ENCODE assay signal across 16 cellular contexts in genomic region chr2:239693330-239693729, GRCh38.
"Had no signal": no experiment of that assay in that cellular context is flagged by ENCODE, and none has a peak within 500 bp of the region (broad histone marks: within the 10 kb centered on the region; RNA-seq: fewer than 3 reads in every experiment).

No MANE protein-coding gene starts in this region.

- H3K4me1 ChIP-seq: prostate gland had no signal

- H3K36me3 Mint-ChIP-seq: activated naive CD4-positive, alpha-beta T cell treated with anti-CD3 and anti-CD28 coated beads, Interleukin-2, amount 50 U/mL, for 24 hours; brain; naive thymus-derived CD4-positive, alpha-beta T cell; stimulated activated memory B cell treated with anti-CD40 and anti-IgM and Interleukin-4, amounts not matched to agents 10 μg/mL and 1 μg/mL and 100 μg/mL, for 72 hours had no signal

- H3K4me1 Mint-ChIP-seq: activated CD4-positive, alpha-beta memory T cell treated with anti-CD3 and anti-CD28 coated beads, Interleukin-2, amount 10 ng/mL, durations not matched to agents 7 days and 5 days; activated CD4-positive, alpha-beta T cell treated with anti-CD3 and anti-CD28 coated beads, Interleukin-2, amount 10 ng/mL, durations not matched to agents 24 days and 14 days; activated naive CD4-positive, alpha-beta T cell treated with anti-CD3 and anti-CD28 coated beads, Interleukin-2, amount 50 U/mL, for 24 hours; naive thymus-derived CD4-positive, alpha-beta T cell; stimulated activated memory B cell treated with anti-CD40 and anti-IgM and Interleukin-4, amounts not matched to agents 10 μg/mL and 1 μg/mL and 100 μg/mL, for 72 hours had no signal

- H3K27ac ChIP-seq: heart right ventricle, prostate gland, skin epidermis had no signal

- H3K9ac ChIP-seq: SK-N-SH had no signal

- H3K4me3 ChIP-seq: heart right ventricle, lung, prostate gland, skin epidermis had no signal

- H3K4me3 Mint-ChIP-seq: activated CD4-positive, alpha-beta memory T cell treated with anti-CD3 and anti-CD28 coated beads, Interleukin-2, amount 10 ng/mL, durations not matched to agents 7 days and 5 days; activated CD4-positive, alpha-beta T cell treated with anti-CD3 and anti-CD28 coated beads, Interleukin-2, amount 10 ng/mL, durations not matched to agents 24 days and 14 days; activated naive CD4-positive, alpha-beta T cell treated with anti-CD3 and anti-CD28 coated beads, Interleukin-2, amount 50 U/mL, for 24 hours; effector memory CD8-positive, alpha-beta T cell; naive thymus-derived CD4-positive, alpha-beta T cell; stimulated activated memory B cell treated with anti-CD40 and anti-IgM and Interleukin-4, amounts not matched to agents 10 μg/mL and 1 μg/mL and 100 μg/mL, for 72 hours had no signal

- H3K9me3 Mint-ChIP-seq: activated CD4-positive, alpha-beta memory T cell treated with anti-CD3 and anti-CD28 coated beads, Interleukin-2, amount 10 ng/mL, durations not matched to agents 7 days and 5 days; activated CD4-positive, alpha-beta T cell treated with anti-CD3 and anti-CD28 coated beads, Interleukin-2, amount 10 ng/mL, durations not matched to agents 24 days and 14 days; activated naive CD4-positive, alpha-beta T cell treated with anti-CD3 and anti-CD28 coated beads, Interleukin-2, amount 50 U/mL, for 24 hours; effector memory CD8-positive, alpha-beta T cell; naive thymus-derived CD4-positive, alpha-beta T cell; stimulated activated memory B cell treated with anti-CD40 and anti-IgM and Interleukin-4, amounts not matched to agents 10 μg/mL and 1 μg/mL and 100 μg/mL, for 72 hours had no signal

- H3K36me3 ChIP-seq: heart right ventricle, prostate gland had no signal

- H3K9me3 ChIP-seq: heart right ventricle, prostate gland, SK-N-SH had no signal

- H3K27ac Mint-ChIP-seq: activated CD4-positive, alpha-beta memory T cell treated with anti-CD3 and anti-CD28 coated beads, Interleukin-2, amount 10 ng/mL, durations not matched to agents 7 days and 5 days; activated CD4-positive, alpha-beta T cell treated with anti-CD3 and anti-CD28 coated beads, Interleukin-2, amount 10 ng/mL, durations not matched to agents 24 days and 14 days; activated naive CD4-positive, alpha-beta T cell treated with anti-CD3 and anti-CD28 coated beads, Interleukin-2, amount 50 U/mL, for 24 hours; effector memory CD8-positive, alpha-beta T cell; stimulated activated memory B cell treated with anti-CD40 and anti-IgM and Interleukin-4, amounts not matched to agents 10 μg/mL and 1 μg/mL and 100 μg/mL, for 72 hours had no signal

- H3K4me2 ChIP-seq: SK-N-SH had no signal

- H3K27me3 Mint-ChIP-seq: activated CD4-positive, alpha-beta memory T cell treated with anti-CD3 and anti-CD28 coated beads, Interleukin-2, amount 10 ng/mL, durations not matched to agents 7 days and 5 days; activated CD4-positive, alpha-beta T cell treated with anti-CD3 and anti-CD28 coated beads, Interleukin-2, amount 10 ng/mL, durations not matched to agents 24 days and 14 days had no signal

- DNase-seq: activated CD4-positive, alpha-beta T cell treated with anti-CD3 and anti-CD28 coated beads, Interleukin-2, amount 10 ng/mL, durations not matched to agents 24 days and 14 days; activated gamma-delta T cell treated with Interleukin-2 at 50 U/mL for 16 hours; activated T-cell treated with anti-CD3 and anti-CD28 coated beads, Interleukin-2, amount 50 U/mL, for 1 hour; effector memory CD8-positive, alpha-beta T cell; heart right ventricle; naive thymus-derived CD4-positive, alpha-beta T cell; right cardiac atrium; SK-N-SH; trophoblast cell had no signal
